Comparison of ENCODE assay signal across 18 cellular contexts in the genomic region with DNA sequence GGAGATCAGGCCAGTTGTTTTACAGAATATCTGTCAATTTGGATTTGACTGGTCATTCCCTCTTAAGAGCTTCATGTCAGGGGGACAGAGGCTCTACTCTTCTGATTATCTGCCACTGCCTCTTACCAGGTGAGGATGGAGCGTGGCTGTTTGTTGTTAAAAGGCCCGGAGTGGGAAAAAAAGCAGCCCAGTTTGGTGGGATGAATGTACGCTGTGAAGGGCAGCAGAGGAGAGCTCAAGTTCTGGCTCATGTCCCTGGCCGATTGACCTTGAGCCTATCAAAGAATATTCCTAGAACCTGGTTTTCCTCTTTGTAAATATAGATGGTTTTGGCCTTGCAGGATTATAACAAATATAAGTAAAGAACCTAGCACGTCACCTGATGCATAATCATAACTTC. TPM values are rescaled to one million over a fixed set of nuclear protein-coding genes. Genes with fewer than 3 reads are reported as not detected.
DNase-seq lines count a peak whose midpoint lies in the region; ATAC-seq, FAIRE-seq and TF ChIP-seq lines count a peak whose summit lies in the region.
"Had no signal": no experiment of that assay in that cellular context is flagged by ENCODE, and none has a peak within 500 bp of the region (broad histone marks: within the 10 kb centered on the region; RNA-seq: fewer than 3 reads in every experiment).

No MANE protein-coding gene starts in this region.

- no peaks in the 10 kb centered on the region for H3K27me3 Mint-ChIP-seq in osteocyte (ENCODE audit: unreplicated experiment)

- peaks cover 3 to 19% of the 10 kb centered on the region in 2 donors for H3K4me1 ChIP-seq in right atrium auricular region
- H3K4me1 ChIP-seq in right cardiac atrium (ENCODE audit: control insufficient read depth, insufficient read depth, low read length) = peaks cover 10% of the 10 kb centered on the region
- peaks cover 3 to 5% of the 10 kb centered on the region in 2 donors for H3K4me1 ChIP-seq in kidney (ENCODE audit: control insufficient read depth in 1 of 2, insufficient read depth in 1 of 2, low read depth in 1 of 2, low read length in 2 of 2)
- H3K4me1 ChIP-seq in lower lobe of right lung = no peaks in the 10 kb centered on the region

- ATAC-seq in right cardiac atrium (no peak), esophagus mucosa (no peak), lower lobe of right lung (no peak)
- ATAC-seq: CD8-positive, alpha-beta T cell; GM12878 had no signal

- TF ChIP-seq CTCF in right atrium auricular region (IDR thresholded peaks at IDR 0.05) = no peak
- no peak for TF ChIP-seq CTCF in kidney (IDR thresholded peaks at IDR 0.05; ENCODE audit: borderline replicate concordance, extremely low read depth, insufficient read depth)
- TF ChIP-seq CTCF in osteocyte (IDR thresholded peaks at IDR 0.05) = no peak
- no peak for TF ChIP-seq CTCF in lower lobe of right lung (IDR thresholded peaks at IDR 0.05)

- H3K4me3 ChIP-seq in right atrium auricular region = no peak overlapping the region
- no peak overlapping the region for H3K4me3 ChIP-seq in right cardiac atrium (ENCODE audit: low read length)
- H3K4me3 ChIP-seq in kidney (ENCODE audit: low read length in 2 of 2) = no peak overlapping the region
- no peak overlapping the region for H3K4me3 ChIP-seq in lower lobe of right lung
- H3K4me3 ChIP-seq: BLaER1 treated with 17β-estradiol and CSF1 and Interleukin-3, amounts not matched to agents 10 nM and 100 nM; GM12878 had no signal

- H3K36me3 ChIP-seq in right atrium auricular region = no peaks in the 10 kb centered on the region
- no peaks in the 10 kb centered on the region for H3K36me3 ChIP-seq in kidney (ENCODE audit: control insufficient read depth in 1 of 2, insufficient read depth in 2 of 2, low read length in 2 of 2)
- H3K36me3 ChIP-seq in lower lobe of right lung = no peaks in the 10 kb centered on the region
- H3K36me3 ChIP-seq: BLaER1 treated with 17β-estradiol and CSF1 and Interleukin-3, amounts not matched to agents 10 nM and 100 nM had no signal

- H3K9me3 Mint-ChIP-seq in osteocyte (ENCODE audit: unreplicated experiment) = no peaks in the 10 kb centered on the region
- H3K9me3 Mint-ChIP-seq: CD8-positive, alpha-beta T cell; H9 had no signal

- H3K27me3 ChIP-seq in right atrium auricular region (no peaks in the 10 kb centered on the region), right cardiac atrium (ENCODE audit: control insufficient read depth, insufficient read depth) (no peaks in the 10 kb centered on the region), lower lobe of right lung (ENCODE audit: low read depth) (no peaks in the 10 kb centered on the region)
- H3K27me3 ChIP-seq: BLaER1 treated with 17β-estradiol and CSF1 and Interleukin-3, amounts not matched to agents 10 nM and 100 nM had no signal

- H3K9ac ChIP-seq in kidney (ENCODE audit: low read length in 2 of 2) = no peak overlapping the region
- H3K9ac ChIP-seq: BLaER1 treated with 17β-estradiol and CSF1 and Interleukin-3, amounts not matched to agents 10 nM and 100 nM had no signal

- no peak overlapping the region for H3K4me3 Mint-ChIP-seq in osteocyte (ENCODE audit: unreplicated experiment)
- H3K4me3 Mint-ChIP-seq: B cell; CD8-positive, alpha-beta T cell; H9 had no signal

- no peaks in the 10 kb centered on the region for H3K36me3 Mint-ChIP-seq in osteocyte (ENCODE audit: unreplicated experiment)
- H3K36me3 Mint-ChIP-seq: CD8-positive, alpha-beta T cell had no signal

- H3K4me1 Mint-ChIP-seq in osteocyte (ENCODE audit: unreplicated experiment) = peaks cover 7% of the 10 kb centered on the region
- H3K4me1 Mint-ChIP-seq: B cell had no signal

- 78% methylated on average over 5 of the region's 5 CpGs for WGBS in right cardiac atrium

- intact Hi-C loops in right cardiac atrium (cut with DNase I) = loop anchor here in 3 of 4 donors (5.0 to 10.0 kb wide), 5 partner anchors 49 to 279 kb away; no protein-coding TSS in a partner anchor
- intact Hi-C loops in kidney (cut with DNase I) = no loop called here
- intact Hi-C loops in lower lobe of right lung (cut with DNase I) = loop anchor here (10.0 kb wide), 1 partner anchor 79 kb away; no protein-coding TSS in a partner anchor

- H3K9me3 ChIP-seq in right atrium auricular region (no peaks in the 10 kb centered on the region), right cardiac atrium (ENCODE audit: control insufficient read depth, low read length) (no peaks in the 10 kb centered on the region), kidney (ENCODE audit: control insufficient read depth in 1 of 2, low read length in 2 of 2) (no peaks in the 10 kb centered on the region), lower lobe of right lung (no peaks in the 10 kb centered on the region)
- H3K9me3 ChIP-seq: BLaER1 treated with 17β-estradiol and CSF1 and Interleukin-3, amounts not matched to agents 10 nM and 100 nM had no signal

- H3K27ac ChIP-seq in right atrium auricular region (no peak overlapping the region), right cardiac atrium (ENCODE audit: low read length) (no peak overlapping the region), kidney (ENCODE audit: low read depth in 2 of 2, low read length in 2 of 2) (no peak overlapping the region), lower lobe of right lung (no peak overlapping the region)
- H3K27ac ChIP-seq: BLaER1 treated with 17β-estradiol and CSF1 and Interleukin-3, amounts not matched to agents 10 nM and 100 nM had no signal

- DNase-seq in right atrium auricular region (ENCODE audit: low spot score) = peak; percentile 48
- DNase-seq in right cardiac atrium = no peak
- peak; percentile 3 for DNase-seq in kidney
- peak; percentile 15 for DNase-seq in osteocyte (ENCODE audit: extremely low spot score, unreplicated experiment)
- DNase-seq in central memory CD4-positive, alpha-beta T cell = no peak
- DNase-seq in lower lobe of right lung = no peak
- DNase-seq: Calu3, DMS 273 treated with DMSO at 0.1 percent for 48 hours, DMS53, DND-41, EL, H9 had no signal

- no peak for FAIRE-seq in kidney (lab: Jason Lieb, UNC)
- FAIRE-seq: GM12878, H1 had no signal

- H3K27ac Mint-ChIP-seq in osteocyte (ENCODE audit: unreplicated experiment) = no peak overlapping the region
- H3K27ac Mint-ChIP-seq: B cell; CD8-positive, alpha-beta T cell; H9 had no signal

RNA-seq across cellular contexts. Expression of a gene that starts 16.3 kb away (rescaled TPM):
- total RNA-seq in right atrium auricular region = 10 to 100 TPM; 33.9 to 39.9 TPM
- 10 to 100 TPM; 25.7 to 38.9 (median 31.0) TPM for total RNA-seq in right cardiac atrium
- polyA plus RNA-seq in right cardiac atrium = 14.5 TPM
- total RNA-seq in kidney = 39.8 TPM
- 16.4 TPM for polyA plus RNA-seq in kidney (ENCODE audit: insufficient read depth, low read depth, low replicate concordance)
- total RNA-seq in osteocyte = 16.7 and 18.3 TPM in 2 replicates
- total RNA-seq in esophagus mucosa = 34.0 TPM
- 25.3 TPM for total RNA-seq in lower lobe of right lung

Comparison
In these comparisons a context has a peak if more than half of its experiments do, and no peak if none do; other contexts are left out.
1. DNase-seq: peak in right atrium auricular region (single experiment), kidney (single experiment) and osteocyte (single experiment); none in right cardiac atrium (0 of 3), central memory CD4-positive, alpha-beta T cell (single experiment) and lower lobe of right lung (single experiment).